8 cellular contexts compared by ENCODE assay signal in genomic region chr12:131710464-131711457, GRCh38. TPM values are rescaled to one million over a fixed set of nuclear protein-coding genes. Genes with fewer than 3 reads are reported as not detected.
DNase-seq lines count a peak whose midpoint lies in the region; ATAC-seq and TF ChIP-seq lines count a peak whose summit lies in the region.

Gene SFSWAP, plus strand, starts transcription at chr12:131711090. Its CDS starts 140 bp downstream, at chr12:131711230.

- TF ChIP-seq POLR2A in Peyer's patch (IDR thresholded peaks at IDR 0.05) = peak; percentile 54 to 60

- peak; percentile 91 for ATAC-seq in GM21423 (IDR thresholded peaks at IDR 0.05; ENCODE audit: unreplicated experiment)
- peak; percentile 86 to 92 for ATAC-seq in naive thymus-derived CD8-positive, alpha-beta T cell
- ATAC-seq in stimulated activated naive B cell treated with anti-CD40 and anti-IgM and Interleukin-4, amounts not matched to agents 10 μg/mL and 1 μg/mL and 100 μg/mL, for 72 hours (replicated peaks) = peak; percentile 97

- H3K9me3 ChIP-seq in HUES6 (ENCODE audit: control insufficient read depth, insufficient read depth, low read depth, low read length) (no peaks in the 10 kb centered on the region), Peyer's patch (no peaks in the 10 kb centered on the region)

- peaks cover 0 to 3% (median 0%) of the 10 kb centered on the region in 9 donors for H3K9me3 Mint-ChIP-seq in naive thymus-derived CD8-positive, alpha-beta T cell
- H3K9me3 Mint-ChIP-seq in stimulated activated naive B cell treated with anti-CD40 and anti-IgM and Interleukin-4, amounts not matched to agents 10 μg/mL and 1 μg/mL and 100 μg/mL, for 72 hours = peaks cover 2 to 8% of the 10 kb centered on the region in 2 donors

- POLR2A ChIA-PET in naive thymus-derived CD8-positive, alpha-beta T cell (lab: Charles Lee) = interaction anchor here (0.6 to 1.5 kb wide), 7 partner anchors 9 to 238 kb away, joined by 3 to 8 read pairs (median 4); partner anchors contain the start of gene EP400

- DNase-seq in DMS114 treated with DMSO at 0.1 percent for 48 hours (lab: John Stamatoyannopoulos, UW; ENCODE audit: unreplicated experiment) = peak; percentile 74
- DNase-seq in Peyer's patch = peak; percentile 70 to 85 (median 84)
- peak; percentile 62 for DNase-seq in activated T-helper 1 cell treated with Interleukin-2 at 50 U/mL for 16 hours (ENCODE audit: low read depth)
- peak; percentile 76 for DNase-seq in fibroblast of gingiva (ENCODE audit: low read depth)
- peak; percentile 55 to 89 (median 70) for DNase-seq in naive thymus-derived CD8-positive, alpha-beta T cell
- DNase-seq in stimulated activated naive B cell treated with anti-CD40 and anti-IgM and Interleukin-4, amounts not matched to agents 10 μg/mL and 1 μg/mL and 100 μg/mL, for 72 hours = peak; percentile 79

- H3K4me1 ChIP-seq in HUES6 (ENCODE audit: control insufficient read depth, insufficient read depth, low read length) = peaks cover 8% of the 10 kb centered on the region; the same call in 1 of the 2 replicates
- peaks cover 4 to 22% (median 7%) of the 10 kb centered on the region in 4 donors for H3K4me1 ChIP-seq in Peyer's patch

- H3K27ac Mint-ChIP-seq in naive thymus-derived CD8-positive, alpha-beta T cell = peak within 1 kb of the TSS; percentile 95 to 99 (median 97)
- peak within 1 kb of the TSS; percentile 100 for H3K27ac Mint-ChIP-seq in stimulated activated naive B cell treated with anti-CD40 and anti-IgM and Interleukin-4, amounts not matched to agents 10 μg/mL and 1 μg/mL and 100 μg/mL, for 72 hours

- H3K36me3 Mint-ChIP-seq in naive thymus-derived CD8-positive, alpha-beta T cell = peaks cover 0 to 23% (median 9%) of the 10 kb centered on the region in 3 donors
- peaks cover 7 to 27% of the 10 kb centered on the region in 2 donors for H3K36me3 Mint-ChIP-seq in stimulated activated naive B cell treated with anti-CD40 and anti-IgM and Interleukin-4, amounts not matched to agents 10 μg/mL and 1 μg/mL and 100 μg/mL, for 72 hours

- no peaks in the 10 kb centered on the region for H3K27me3 ChIP-seq in HUES6 (ENCODE audit: control insufficient read depth, insufficient read depth, low read length)
- H3K27me3 ChIP-seq in Peyer's patch = no peaks in the 10 kb centered on the region

- H3K27ac ChIP-seq in HUES6 (ENCODE audit: low read depth, low read length) (peak within 1 kb of the TSS; percentile 99), Peyer's patch (peak within 1 kb of the TSS; percentile 85 to 96 (median 91))

- H3K4me3 Mint-ChIP-seq in naive thymus-derived CD8-positive, alpha-beta T cell = peak within 1 kb of the TSS; percentile 91 to 99 (median 96)
- H3K4me3 Mint-ChIP-seq in stimulated activated naive B cell treated with anti-CD40 and anti-IgM and Interleukin-4, amounts not matched to agents 10 μg/mL and 1 μg/mL and 100 μg/mL, for 72 hours = peak within 1 kb of the TSS; percentile 98

- H3K4me1 Mint-ChIP-seq in naive thymus-derived CD8-positive, alpha-beta T cell = peaks cover 11 to 35% (median 25%) of the 10 kb centered on the region in 4 donors
- peaks cover 9 to 18% of the 10 kb centered on the region in 2 donors for H3K4me1 Mint-ChIP-seq in stimulated activated naive B cell treated with anti-CD40 and anti-IgM and Interleukin-4, amounts not matched to agents 10 μg/mL and 1 μg/mL and 100 μg/mL, for 72 hours

- H3K9ac ChIP-seq in HUES6 (ENCODE audit: low read length) = peak within 1 kb of the TSS; percentile 98

- H3K27me3 Mint-ChIP-seq in naive thymus-derived CD8-positive, alpha-beta T cell = no peaks in the 10 kb centered on the region
- H3K27me3 Mint-ChIP-seq in stimulated activated naive B cell treated with anti-CD40 and anti-IgM and Interleukin-4, amounts not matched to agents 10 μg/mL and 1 μg/mL and 100 μg/mL, for 72 hours = no peaks in the 10 kb centered on the region

- H3K4me3 ChIP-seq in HUES6 (ENCODE audit: low read depth, low read length) (peak within 1 kb of the TSS; percentile 100), Peyer's patch (peak within 1 kb of the TSS; percentile 68 to 97 (median 95))

- H3K36me3 ChIP-seq in HUES6 (ENCODE audit: control insufficient read depth, insufficient read depth, low read length) (peaks cover 29% of the 10 kb centered on the region), Peyer's patch (peaks cover 0 to 24% (median 6%) of the 10 kb centered on the region in 3 donors)

- TF ChIP-seq CTCF in Peyer's patch (IDR thresholded peaks at IDR 0.05) = peak in 2 of 6 experiments; percentile 21 to 25

RNA-seq across cellular contexts. Expression of gene SFSWAP, which starts in this region (rescaled TPM):
- total RNA-seq in Peyer's patch = 100 to 1,000 TPM in 1 of 4 donors, 10 to 100 TPM in 3; 47.3 to 169 (median 75.6) TPM
- total RNA-seq in naive thymus-derived CD8-positive, alpha-beta T cell = 100 to 1,000 TPM; 108 TPM
- polyA plus RNA-seq in naive thymus-derived CD8-positive, alpha-beta T cell = 10 to 100 TPM; 14.8 to 23.3 (median 17.8) TPM

Comparison
In these comparisons a context has a peak if more than half of its experiments do, and no peak if none do; other contexts are left out.
1. Peak in every context shown above with its lines: DNase-seq, ATAC-seq, H3K4me3 ChIP-seq and H3K27ac ChIP-seq.